In genomic region chr2:104969564-104969963, GRCh38 we compare ENCODE assay signal across 16 cellular contexts.
DNase-seq lines count a peak whose midpoint lies in the region; ATAC-seq, FAIRE-seq and TF ChIP-seq lines count a peak whose summit lies in the region.
"Had no signal": no experiment of that assay in that cellular context is flagged by ENCODE, and none has a peak within 500 bp of the region (broad histone marks: within the 10 kb centered on the region; RNA-seq: fewer than 3 reads in every experiment).

No MANE protein-coding gene starts in this region.

- no peak overlapping the region for H3K9ac ChIP-seq in K562 (ENCODE audit: insufficient read depth in 1 of 2, low read depth in 2 of 2, low read length in 2 of 2)

- H3K36me3 ChIP-seq in K562 (ENCODE audit: control insufficient read depth, insufficient read depth, low read length), result no peaks in the 10 kb centered on the region
- H3K36me3 ChIP-seq in Peyer's patch, result no peaks in the 10 kb centered on the region

- no peak overlapping the region for H3K27ac ChIP-seq in K562 (ENCODE audit: extremely low read depth, low read depth, low read length)
- H3K27ac ChIP-seq in Peyer's patch, result no peak overlapping the region
- H3K27ac ChIP-seq: testis had no signal

- 0% methylated on average over 3 of the region's 3 CpGs for WGBS in K562 (ENCODE audit: insufficient coverage, low coverage, missing lambda C conversion rate)

- no peak overlapping the region for H2AFZ ChIP-seq in K562 (ENCODE audit: low read depth, low read length)

- CTCF ChIA-PET in activated naive CD4-positive, alpha-beta T cell treated with anti-CD3 and anti-CD28 coated beads for 36 hours (lab: Charles Lee), result no interaction called here
- CTCF ChIA-PET in K562 (lab: Yijun Ruan, JAX; ENCODE audit: low intra/inter-chr PET ratio), result no interaction called here

- H3K36me3 Mint-ChIP-seq in activated naive CD4-positive, alpha-beta T cell treated with anti-CD3 and anti-CD28 coated beads, Interleukin-2, amount 50 U/mL, for 72 hours, result peaks cover 0 to 13% of the 10 kb centered on the region in 2 donors
- H3K36me3 Mint-ChIP-seq in activated naive CD4-positive, alpha-beta T cell treated with anti-CD3 and anti-CD28 coated beads for 36 hours (ENCODE audit: low read depth), result no peaks in the 10 kb centered on the region

- FAIRE-seq in K562 (lab: Jason Lieb, UNC) (no peak), urothelium cell line (lab: Jason Lieb, UNC) (peak; percentile 85)
- FAIRE-seq: endothelial cell of umbilical vein had no signal

- H3K79me2 ChIP-seq in K562 (ENCODE audit: control insufficient read depth, insufficient read depth, low read length), result no peaks in the 10 kb centered on the region

- H3K4me3 Mint-ChIP-seq in activated naive CD4-positive, alpha-beta T cell treated with anti-CD3 and anti-CD28 coated beads for 36 hours, result no peak overlapping the region
- H3K4me3 Mint-ChIP-seq: activated B cell treated with CpG ODN at 0.5 μM for 24 hours; activated naive CD8-positive, alpha-beta T cell had no signal

- H3K9me3 Mint-ChIP-seq in activated naive CD4-positive, alpha-beta T cell treated with anti-CD3 and anti-CD28 coated beads, Interleukin-2, amount 50 U/mL, for 72 hours, result peaks cover 10 to 22% of the 10 kb centered on the region in 2 donors
- H3K9me3 Mint-ChIP-seq in activated naive CD4-positive, alpha-beta T cell treated with anti-CD3 and anti-CD28 coated beads for 36 hours, result peaks cover 4% of the 10 kb centered on the region

- no peak for TF ChIP-seq RAD21 in K562 (CRISPR knock-in tag; conservative IDR thresholded peaks at IDR 0.05 in 1 of 2, IDR thresholded peaks at IDR 0.05 in 1 of 2)

- POLR2A ChIA-PET in K562 (lab: Yijun Ruan, JAX), result interaction anchor here (0.6 kb wide), 1 partner anchor 32 kb away, joined by 3 read pairs; no protein-coding TSS in a partner anchor

- H3K9me1 ChIP-seq in K562 (ENCODE audit: control insufficient read depth, insufficient read depth, low read length), result no peaks in the 10 kb centered on the region

- peaks cover 17% of the 10 kb centered on the region for H3K27me3 Mint-ChIP-seq in activated naive CD4-positive, alpha-beta T cell treated with anti-CD3 and anti-CD28 coated beads for 36 hours (ENCODE audit: low read depth)
- H3K27me3 Mint-ChIP-seq: activated B cell treated with CpG ODN at 0.5 μM for 24 hours, progenitor cell of endocrine pancreas had no signal

- peaks cover 0 to 13% of the 10 kb centered on the region in 2 experiments; a peak in 2 of 5 replicates for H3K27me3 ChIP-seq in K562 (ENCODE audit: control insufficient read depth in 2 of 2, insufficient read depth in 2 of 2, low read length in 2 of 2)
- no peaks in the 10 kb centered on the region for H3K27me3 ChIP-seq in Peyer's patch
- H3K27me3 ChIP-seq: testis had no signal

- in situ Hi-C loops in K562 (cut with MboI), result no loop called here

- TF ChIP-seq POLR2A in K562 (conservative IDR thresholded peaks at IDR 0.05) (no peak), Peyer's patch (IDR thresholded peaks at IDR 0.05) (no peak)

- no peak overlapping the region for H3K4me2 ChIP-seq in K562 (ENCODE audit: insufficient read depth, low read length)

- H3K27ac Mint-ChIP-seq in activated naive CD4-positive, alpha-beta T cell treated with anti-CD3 and anti-CD28 coated beads, Interleukin-2, amount 50 U/mL, for 72 hours, result peak overlapping the region in 1 of 2 donors; percentile 18
- no peak overlapping the region for H3K27ac Mint-ChIP-seq in activated naive CD4-positive, alpha-beta T cell treated with anti-CD3 and anti-CD28 coated beads for 36 hours
- H3K27ac Mint-ChIP-seq: activated B cell treated with CpG ODN at 0.5 μM for 24 hours; activated naive CD8-positive, alpha-beta T cell; progenitor cell of endocrine pancreas had no signal

- no peaks in the 10 kb centered on the region for H3K9me3 ChIP-seq in K562 (replicated peaks; ENCODE audit: control insufficient read depth, insufficient read depth, low read depth, low read length)
- no peaks in the 10 kb centered on the region for H3K9me3 ChIP-seq in Peyer's patch
- H3K9me3 ChIP-seq: testis had no signal

- no peaks in the 10 kb centered on the region for H3K4me1 Mint-ChIP-seq in activated naive CD4-positive, alpha-beta T cell treated with anti-CD3 and anti-CD28 coated beads for 36 hours (ENCODE audit: low read depth)

- intact Hi-C loops in activated naive CD4-positive, alpha-beta T cell treated with anti-CD3 and anti-CD28 coated beads for 36 hours (cut with micrococcal nuclease), result no loop called here
- intact Hi-C loops in K562 (cut with micrococcal nuclease), result no loop called here
- intact Hi-C loops in cardiac septum (cut with DNase I), result no loop called here

- ATAC-seq in activated naive CD4-positive, alpha-beta T cell treated with anti-CD3 and anti-CD28 coated beads, Interleukin-2, amount 50 U/mL, for 72 hours, result peak; percentile 32 to 53
- ATAC-seq in K562 (peak; percentile 38; the same call in 1 of the 3 replicates), GM18873 (IDR thresholded peaks at IDR 0.05; ENCODE audit: low FRiP score, unreplicated experiment) (no peak)

- H3K4me1 ChIP-seq in K562 (replicated peaks in 1 of 2; ENCODE audit: control insufficient read depth in 2 of 2, insufficient read depth in 2 of 2, low read length in 2 of 2) (no peaks in the 10 kb centered on the region), Peyer's patch (no peaks in the 10 kb centered on the region)
- H3K4me1 ChIP-seq: testis had no signal

- BruUV-seq in K562 (replicated peaks; lab: Mats Ljungman, UMichigan), result no TSS peak

- DNase-seq in activated naive CD4-positive, alpha-beta T cell treated with anti-CD3 and anti-CD28 coated beads, Interleukin-2, amount 50 U/mL, for 72 hours (ENCODE audit: low spot score in 2 of 2), result no peak
- no peak for DNase-seq in activated naive CD4-positive, alpha-beta T cell treated with anti-CD3 and anti-CD28 coated beads for 36 hours
- DNase-seq in NCI-H510A treated with DMSO at 0.1 percent for 48 hours (lab: John Stamatoyannopoulos, UW) (peak; percentile 25), K562 (ENCODE audit: extremely low read depth in 1 of 4, low spot score in 3 of 4) (peak in 1 of 4 experiments; percentile 2), urothelium cell line (ENCODE audit: low spot score) (peak; percentile 80), cardiac septum (ENCODE audit: low spot score) (no peak), Peyer's patch (no peak)
- DNase-seq: activated B cell treated with CpG ODN at 0.5 μM for 24 hours, glutamatergic neuron, IMR-90, NCI-H2107, testis had no signal

- TF ChIP-seq CTCF in K562 (IDR thresholded peaks at IDR 0.05 in 2 of 3, conservative IDR thresholded peaks at IDR 0.05 in 1 of 3; ENCODE audit: insufficient read depth in 2 of 3, low read depth in 1 of 3, low read length in 3 of 3) (no peak), Peyer's patch (IDR thresholded peaks at IDR 0.05) (no peak)

- H3K4me3 ChIP-seq in K562 (no peak overlapping the region), Peyer's patch (no peak overlapping the region)
- H3K4me3 ChIP-seq: testis had no signal

- no peak for TF ChIP-seq EP300 in K562 (IDR thresholded peaks at IDR 0.05; ENCODE audit: low read length)

- H4K20me1 ChIP-seq in K562 (replicated peaks; ENCODE audit: control insufficient read depth, insufficient read depth, low read length), result no peaks in the 10 kb centered on the region

TF ChIP-seq in K562, 482 proteins besides CTCF, POLR2A, EP300 and RAD21:
- TF ChIP-seq ASH1L (IDR thresholded peaks at IDR 0.05; ENCODE audit: borderline replicate concordance, low read depth, partially characterized antibody) (no peak), PYGO2 (tag; IDR thresholded peaks at IDR 0.05) (no peak), ZNF316 (IDR thresholded peaks at IDR 0.05) (peak; percentile 45; the same call in 1 of the 2 replicates), DACH1 (IDR thresholded peaks at IDR 0.05; ENCODE audit: partially characterized antibody) (no peak), NEUROD1 (IDR thresholded peaks at IDR 0.05; ENCODE audit: borderline replicate concordance, low read depth, low read length, partially characterized antibody) (no peak), MAFG (tag; conservative IDR thresholded peaks at IDR 0.05) (peak; percentile 35; the same call in 1 of the 2 replicates), ZNF584 (CRISPR knock-in tag; IDR thresholded peaks at IDR 0.05; ENCODE audit: low read depth) (no peak), C11orf30 (IDR thresholded peaks at IDR 0.05; ENCODE audit: low read depth) (peak; percentile 17; the same call in 1 of the 2 replicates), SMARCB1 (IDR thresholded peaks at IDR 0.05; ENCODE audit: insufficient read length, low read depth) (no peak), ZNF197 (CRISPR knock-in tag; IDR thresholded peaks at IDR 0.05; ENCODE audit: low read depth) (no peak), ZNF583 (CRISPR knock-in tag; IDR thresholded peaks at IDR 0.05) (no peak), ZNF77 (CRISPR knock-in tag; IDR thresholded peaks at IDR 0.05) (no peak), NFE2 (IDR thresholded peaks at IDR 0.05; ENCODE audit: low read depth) (peak; percentile 62)

Comparison
In these comparisons a context has a peak if more than half of its experiments do, and no peak if none do; other contexts are left out.
1. DNase-seq: peak in NCI-H510A treated with DMSO at 0.1 percent for 48 hours (single experiment) and urothelium cell line (single experiment); none in activated naive CD4-positive, alpha-beta T cell treated with anti-CD3 and anti-CD28 coated beads, Interleukin-2, amount 50 U/mL, for 72 hours (0 of 2), activated naive CD4-positive, alpha-beta T cell treated with anti-CD3 and anti-CD28 coated beads for 36 hours (single experiment), cardiac septum (single experiment) and Peyer's patch (0 of 3).